Comparison of ENCODE assay signal across 8 cellular contexts in genomic region chr17:81095608-81095888, GRCh38.
A peak's percentile ranks its signal among the peaks of the same experiment; 100 is the strongest.
DNase-seq lines count a peak whose midpoint lies in the region; ATAC-seq and TF ChIP-seq lines count a peak whose summit lies in the region.
"Had no signal": no experiment of that assay in that cellular context is flagged by ENCODE, and none has a peak within 500 bp of the region (broad histone marks: within the 10 kb centered on the region; RNA-seq: fewer than 3 reads in every experiment).

No MANE protein-coding gene starts in this region.

- peak overlapping the region; percentile 56 to 66 for H3K4me3 Mint-ChIP-seq in activated T-cell treated with anti-CD3 and anti-CD28 coated beads, Interleukin-2, amount 50 U/mL, for 72 hours
- H3K4me3 Mint-ChIP-seq in stimulated activated naive B cell treated with anti-CD40 and anti-IgM and Interleukin-4, amounts not matched to agents 10 μg/mL and 1 μg/mL and 100 μg/mL, for 72 hours = peak overlapping the region in 1 of 2 donors; percentile 27

- peaks cover 32% of the 10 kb centered on the region for H3K4me1 Mint-ChIP-seq in activated T-cell treated with anti-CD3 and anti-CD28 coated beads, Interleukin-2, amount 50 U/mL, for 72 hours (ENCODE audit: low read depth)
- peaks cover 7 to 18% of the 10 kb centered on the region in 2 donors for H3K4me1 Mint-ChIP-seq in stimulated activated naive B cell treated with anti-CD40 and anti-IgM and Interleukin-4, amounts not matched to agents 10 μg/mL and 1 μg/mL and 100 μg/mL, for 72 hours

- H3K4me2 ChIP-seq in hepatocyte = peak overlapping the region; percentile 63

- no peaks in the 10 kb centered on the region for H4K20me1 ChIP-seq in hepatocyte (ENCODE audit: insufficient read depth, poor library complexity, severe bottlenecking)

- no peaks in the 10 kb centered on the region for H3K79me2 ChIP-seq in hepatocyte

- H3K27ac Mint-ChIP-seq in activated T-cell treated with anti-CD3 and anti-CD28 coated beads, Interleukin-2, amount 50 U/mL, for 72 hours = no peak overlapping the region
- peak overlapping the region; percentile 47 for H3K27ac Mint-ChIP-seq in stimulated activated naive B cell treated with anti-CD40 and anti-IgM and Interleukin-4, amounts not matched to agents 10 μg/mL and 1 μg/mL and 100 μg/mL, for 72 hours

- H3K36me3 ChIP-seq in KOPT-K1 (ENCODE audit: insufficient read depth, low read length) = no peaks in the 10 kb centered on the region
- H3K36me3 ChIP-seq in hepatocyte (replicated peaks; ENCODE audit: insufficient read depth, low read depth) = no peaks in the 10 kb centered on the region

- H3K27me3 Mint-ChIP-seq in activated T-cell treated with anti-CD3 and anti-CD28 coated beads, Interleukin-2, amount 50 U/mL, for 72 hours (ENCODE audit: low read depth) = no peaks in the 10 kb centered on the region
- H3K27me3 Mint-ChIP-seq in stimulated activated naive B cell treated with anti-CD40 and anti-IgM and Interleukin-4, amounts not matched to agents 10 μg/mL and 1 μg/mL and 100 μg/mL, for 72 hours = peaks cover 21 to 38% of the 10 kb centered on the region in 2 donors

- no peaks in the 10 kb centered on the region for H3K9me3 Mint-ChIP-seq in activated T-cell treated with anti-CD3 and anti-CD28 coated beads, Interleukin-2, amount 50 U/mL, for 72 hours
- H3K9me3 Mint-ChIP-seq in stimulated activated naive B cell treated with anti-CD40 and anti-IgM and Interleukin-4, amounts not matched to agents 10 μg/mL and 1 μg/mL and 100 μg/mL, for 72 hours = no peaks in the 10 kb centered on the region

- no peaks in the 10 kb centered on the region for H3K36me3 Mint-ChIP-seq in activated T-cell treated with anti-CD3 and anti-CD28 coated beads, Interleukin-2, amount 50 U/mL, for 72 hours (ENCODE audit: insufficient read depth in 2 of 2)
- no peaks in the 10 kb centered on the region for H3K36me3 Mint-ChIP-seq in stimulated activated naive B cell treated with anti-CD40 and anti-IgM and Interleukin-4, amounts not matched to agents 10 μg/mL and 1 μg/mL and 100 μg/mL, for 72 hours

- no peak overlapping the region for H2AFZ ChIP-seq in hepatocyte

- no peaks in the 10 kb centered on the region for H3K27me3 ChIP-seq in hepatocyte

- no peak overlapping the region for H3K4me3 ChIP-seq in hepatocyte

- H3K27ac ChIP-seq in KOPT-K1 (ENCODE audit: low read depth, low read length, poor library complexity, severe bottlenecking) (peak overlapping the region; percentile 45), hepatocyte (peak overlapping the region; percentile 86)

- peaks cover 52% of the 10 kb centered on the region for H3K4me1 ChIP-seq in hepatocyte (ENCODE audit: insufficient read depth)

- no peak for DNase-seq in activated T-cell treated with anti-CD3 and anti-CD28 coated beads, Interleukin-2, amount 50 U/mL, for 72 hours
- DNase-seq in hepatocyte (ENCODE audit: low spot score) = no peak
- no peak for DNase-seq in stimulated activated naive B cell treated with anti-CD40 and anti-IgM and Interleukin-4, amounts not matched to agents 10 μg/mL and 1 μg/mL and 100 μg/mL, for 72 hours
- no peak for DNase-seq in NCI-H1417 (lab: John Stamatoyannopoulos, UW)
- DNase-seq in NOMO-1 treated with dmso at 0.1 percent for 144 hours (lab: John Stamatoyannopoulos, UW; ENCODE audit: unreplicated experiment) = no peak
- DNase-seq: left ventricle myocardium superior had no signal

- H3K9me3 ChIP-seq in KOPT-K1 (ENCODE audit: insufficient read depth, low read length, poor library complexity, severe bottlenecking) (no peaks in the 10 kb centered on the region), hepatocyte (ENCODE audit: low read depth) (no peaks in the 10 kb centered on the region)

- WGBS in hepatocyte (ENCODE audit: low lambda C conversion rate, missing lambda C conversion rate) = 53% methylated on average over 9 of the region's 9 CpGs

- ATAC-seq in activated T-cell treated with anti-CD3 and anti-CD28 coated beads, Interleukin-2, amount 50 U/mL, for 72 hours (replicated peaks in 1 of 2) = no peak
- ATAC-seq in stimulated activated naive B cell treated with anti-CD40 and anti-IgM and Interleukin-4, amounts not matched to agents 10 μg/mL and 1 μg/mL and 100 μg/mL, for 72 hours (replicated peaks) = no peak
- ATAC-seq in GM18873 (IDR thresholded peaks at IDR 0.05; ENCODE audit: low FRiP score, unreplicated experiment) = no peak

- TF ChIP-seq CTCF in hepatocyte (IDR thresholded peaks at IDR 0.05; ENCODE audit: poor library complexity) = no peak

- no peaks in the 10 kb centered on the region for H3K9me2 ChIP-seq in hepatocyte (replicated peaks; ENCODE audit: insufficient read depth)
